Comparison of ENCODE assay signal across 20 cellular contexts in the genomic region with DNA sequence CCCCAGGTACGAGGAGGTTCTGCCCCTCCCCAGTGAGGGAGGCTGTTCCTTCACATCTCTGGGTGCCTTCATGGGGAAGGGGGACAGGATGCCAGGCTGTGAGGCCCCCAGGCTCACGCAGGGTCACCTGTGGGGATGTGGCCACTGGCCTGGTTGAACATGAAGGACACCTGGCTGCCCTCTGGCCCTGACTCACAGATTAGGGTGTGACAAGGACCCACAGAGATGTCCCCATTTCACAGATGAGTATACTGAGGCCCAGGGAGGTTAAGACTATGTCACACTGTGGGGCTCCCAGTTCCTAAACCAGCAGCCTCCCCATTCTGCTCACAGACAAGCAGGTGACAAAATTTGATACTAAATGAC.
"Had no signal": no experiment of that assay in that cellular context is flagged by ENCODE, and none has a peak within 500 bp of the region (broad histone marks: within the 10 kb centered on the region; RNA-seq: fewer than 3 reads in every experiment).

No MANE protein-coding gene starts in this region.

- H3K9me3 ChIP-seq: esophagus muscularis mucosa, thoracic aorta, upper lobe of left lung had no signal

- H3K9me3 Mint-ChIP-seq: activated CD4-positive, alpha-beta T cell treated with anti-CD3 and anti-CD28 coated beads, Interleukin-2, amount 10 ng/mL, durations not matched to agents 7 days and 5 days; activated naive CD4-positive, alpha-beta T cell treated with anti-CD3 and anti-CD28 coated beads, Interleukin-2, amount 10 ng/mL, durations not matched to agents 7 days and 5 days; activated T-cell treated with anti-CD3 and anti-CD28 coated beads, Interleukin-2, amount 50 U/mL, for 4 hours; nephron progenitor cell; stimulated activated effector memory CD8-positive, alpha-beta T cell treated with anti-CD3 and anti-CD28 coated beads, Interleukin-12 subunit alpha, Interleukin-12 subunit beta, amount 100 ng/mL, for 72 hours had no signal

- H3K27ac ChIP-seq: thoracic aorta had no signal

- H3K4me3 Mint-ChIP-seq: activated CD4-positive, alpha-beta T cell treated with anti-CD3 and anti-CD28 coated beads, Interleukin-2, amount 10 ng/mL, durations not matched to agents 7 days and 5 days; activated naive CD4-positive, alpha-beta T cell treated with anti-CD3 and anti-CD28 coated beads, Interleukin-2, amount 10 ng/mL, durations not matched to agents 7 days and 5 days; activated T-cell treated with anti-CD3 and anti-CD28 coated beads, Interleukin-2, amount 50 U/mL, for 4 hours; nephron progenitor cell; stimulated activated effector memory CD8-positive, alpha-beta T cell treated with anti-CD3 and anti-CD28 coated beads, Interleukin-12 subunit alpha, Interleukin-12 subunit beta, amount 100 ng/mL, for 72 hours had no signal

- H3K4me3 ChIP-seq: esophagus muscularis mucosa, smooth muscle cell, stomach, thoracic aorta, upper lobe of left lung had no signal

- H3K27ac Mint-ChIP-seq: activated CD4-positive, alpha-beta T cell treated with anti-CD3 and anti-CD28 coated beads, Interleukin-2, amount 10 ng/mL, durations not matched to agents 7 days and 5 days; activated naive CD4-positive, alpha-beta T cell treated with anti-CD3 and anti-CD28 coated beads, Interleukin-2, amount 10 ng/mL, durations not matched to agents 7 days and 5 days; nephron progenitor cell; stimulated activated effector memory CD8-positive, alpha-beta T cell treated with anti-CD3 and anti-CD28 coated beads, Interleukin-12 subunit alpha, Interleukin-12 subunit beta, amount 100 ng/mL, for 72 hours had no signal

- H3K27me3 ChIP-seq: upper lobe of left lung had no signal

- H3K36me3 Mint-ChIP-seq: activated naive CD4-positive, alpha-beta T cell treated with anti-CD3 and anti-CD28 coated beads, Interleukin-2, amount 10 ng/mL, durations not matched to agents 7 days and 5 days; stimulated activated effector memory CD8-positive, alpha-beta T cell treated with anti-CD3 and anti-CD28 coated beads, Interleukin-12 subunit alpha, Interleukin-12 subunit beta, amount 100 ng/mL, for 72 hours had no signal

- H3K36me3 ChIP-seq: esophagus muscularis mucosa, stomach, thoracic aorta, upper lobe of left lung had no signal

- ATAC-seq: left colon; stimulated activated effector memory CD8-positive, alpha-beta T cell treated with anti-CD3 and anti-CD28 coated beads, Interleukin-12 subunit alpha, Interleukin-12 subunit beta, amount 100 ng/mL, for 72 hours had no signal

- DNase-seq: activated CD4-positive, alpha-beta T cell treated with anti-CD3 and anti-CD28 coated beads, Interleukin-2, amount 10 ng/mL, durations not matched to agents 7 days and 5 days; activated CD8-positive, alpha-beta memory T cell treated with anti-CD3 and anti-CD28 coated beads, Interleukin-2, amount 50 U/mL, for 4 hours; activated effector memory CD4-positive, alpha-beta T cell treated with Interleukin-2 at 50 U/mL for 16 hours; activated naive CD4-positive, alpha-beta T cell treated with anti-CD3 and anti-CD28 coated beads, Interleukin-2, amount 10 ng/mL, durations not matched to agents 7 days and 5 days; activated T-cell treated with anti-CD3 and anti-CD28 coated beads, Interleukin-2, amount 50 U/mL, for 4 hours; aorta; cortex of kidney; left colon; midbrain; nephron progenitor cell; occipital lobe; stimulated activated CD4-positive, alpha-beta T cell treated with anti-CD3 and anti-CD28 coated beads, Interleukin-4, amount 100 ng/mL, for 24 hours; T-helper 1 cell; T1000; upper lobe of left lung had no signal

- H3K4me1 Mint-ChIP-seq: stimulated activated effector memory CD8-positive, alpha-beta T cell treated with anti-CD3 and anti-CD28 coated beads, Interleukin-12 subunit alpha, Interleukin-12 subunit beta, amount 100 ng/mL, for 72 hours had no signal
